8 cellular contexts compared by ENCODE assay signal in genomic region chr5:54520438-54520846, GRCh38. TPM values are rescaled to one million over a fixed set of nuclear protein-coding genes. Genes with fewer than 3 reads are reported as not detected.
DNase-seq lines count a peak whose midpoint lies in the region; ATAC-seq and TF ChIP-seq lines count a peak whose summit lies in the region.

No MANE protein-coding gene starts in this region.

- H3K4me1 ChIP-seq in stomach smooth muscle (ENCODE audit: control insufficient read depth, insufficient read depth, low read length): peaks cover 48% of the 10 kb centered on the region

- peak overlapping the region; percentile 13 to 71 for H3K9ac ChIP-seq in stomach smooth muscle (ENCODE audit: low read length in 2 of 2)

- in situ Hi-C loops in KBM-7 (cut with MboI; ENCODE audit: low pct_unique_long_range_greater_than_20kb, low sequenced_read_pairs): loop anchor here (25.0 kb wide), 1 partner anchor 342 kb away; no protein-coding TSS in a partner anchor

- H3K27me3 ChIP-seq in kidney epithelial cell (ENCODE audit: control insufficient read depth, insufficient read depth, low read length) (no peaks in the 10 kb centered on the region), stomach smooth muscle (ENCODE audit: control insufficient read depth in 1 of 2, insufficient read depth in 2 of 2, low read length in 2 of 2) (no peaks in the 10 kb centered on the region)

- peak overlapping the region; percentile 24 for H3K27ac ChIP-seq in stomach smooth muscle (ENCODE audit: low read length)

- DNase-seq in AG09309 (ENCODE audit: low read depth): no peak
- DNase-seq in KBM-7: peak; percentile 80
- peak; percentile 72 for DNase-seq in astrocyte of the hippocampus (ENCODE audit: low read depth, low spot score)
- no peak for DNase-seq in kidney epithelial cell (ENCODE audit: low read depth)

- no peaks in the 10 kb centered on the region for H3K9me3 ChIP-seq in stomach smooth muscle (ENCODE audit: control insufficient read depth in 2 of 2, low read length in 2 of 2)

- ATAC-seq in HG03159 (IDR thresholded peaks at IDR 0.05; ENCODE audit: unreplicated experiment) (no peak), GM18870 (IDR thresholded peaks at IDR 0.05; ENCODE audit: unreplicated experiment) (no peak), GM21526 (IDR thresholded peaks at IDR 0.05; ENCODE audit: low FRiP score, unreplicated experiment) (no peak)

- TF ChIP-seq CTCF in AG09309 (IDR thresholded peaks at IDR 0.05; ENCODE audit: control insufficient read depth, insufficient read depth, low read depth, low read length, missing control alignments) (no peak), kidney epithelial cell (IDR thresholded peaks at IDR 0.05; ENCODE audit: insufficient read depth, low read length, poor library complexity, severe bottlenecking) (no peak)

- H3K4me3 ChIP-seq in AG09309 (ENCODE audit: control insufficient read depth, low read depth, low read length): peak overlapping the region; percentile 64
- peak overlapping the region; percentile 53 for H3K4me3 ChIP-seq in kidney epithelial cell (ENCODE audit: low read depth, low read length)
- peak overlapping the region; percentile 62 to 83 for H3K4me3 ChIP-seq in stomach smooth muscle (ENCODE audit: low read length in 2 of 2)

- H3K36me3 ChIP-seq in kidney epithelial cell (ENCODE audit: control insufficient read depth, insufficient read depth, low read length): no peaks in the 10 kb centered on the region
- H3K36me3 ChIP-seq in stomach smooth muscle (ENCODE audit: control insufficient read depth in 2 of 2, insufficient read depth in 2 of 2, low read length in 2 of 2): peaks cover 0 to 3% of the 10 kb centered on the region in 2 donors

RNA-seq across cellular contexts. Expression of gene SNX18, which starts 2.9 kb away (rescaled TPM):
- 30.2 and 30.6 TPM in 2 replicates for total RNA-seq in kidney epithelial cell

Comparison
In these comparisons a context has a peak if more than half of its experiments do, and no peak if none do; other contexts are left out.
1. DNase-seq: peak in KBM-7 (single experiment) and astrocyte of the hippocampus (single experiment); none in AG09309 (single experiment) and kidney epithelial cell (single experiment).
2. Peak in every context shown above with its lines, with median percentiles within 50 percentile points of each other: H3K4me3 ChIP-seq.